In genomic region chr12:116450406-116450910, GRCh38 we compare ENCODE assay signal across 22 cellular contexts.
"Had no signal": no experiment of that assay in that cellular context is flagged by ENCODE, and none has a peak within 500 bp of the region (broad histone marks: within the 10 kb centered on the region; RNA-seq: fewer than 3 reads in every experiment).

No MANE protein-coding gene starts in this region.

- H3K36me3 ChIP-seq: gastrocnemius medialis, right lobe of liver, suprapubic skin, transverse colon, vagina had no signal

- H3K79me2 ChIP-seq: parathyroid adenoma had no signal

- H3K4me3 ChIP-seq: gastrocnemius medialis, lung, mucosa of descending colon, right lobe of liver, suprapubic skin, transverse colon, vagina had no signal

- H3K9me3 ChIP-seq: gastrocnemius medialis, mucosa of descending colon, right lobe of liver, suprapubic skin, transverse colon, vagina had no signal

- H3K27ac ChIP-seq: gastrocnemius medialis, parathyroid adenoma, right lobe of liver, suprapubic skin, transverse colon, vagina had no signal

- H3K4me1 ChIP-seq: gastrocnemius medialis, parathyroid adenoma, right lobe of liver had no signal

- ATAC-seq: effector memory CD8-positive, alpha-beta T cell; gastrocnemius medialis; left lobe of liver; mucosa of descending colon; natural killer cell treated with Interleukin-12 subunit alpha and Interleukin-12 subunit beta and Interleukin-15 and Interleukin-18, amount 100 ng/mL, for 72 hours; right lobe of liver; stimulated activated naive CD8-positive, alpha-beta T cell treated with anti-CD3 and anti-CD28 coated beads, Interleukin-15, amount 100 ng/mL, for 72 hours had no signal

- FAIRE-seq: endometrium, kidney, small intestine had no signal

- DNase-seq: cortex of kidney; effector memory CD8-positive, alpha-beta T cell; gastrocnemius medialis; head of caudate nucleus; mesenchymal stem cell; mucosa of descending colon; naive B cell; right lobe of liver; small intestine; stimulated activated CD4-positive, alpha-beta T cell treated with anti-CD3 and anti-CD28 coated beads, Interleukin-15, amount 100 ng/mL, for 24 hours; stimulated activated CD4-positive, alpha-beta T cell treated with anti-CD3 and anti-CD28 coated beads, Interleukin-2, amount 100 ng/mL, for 48 hours; stimulated activated naive CD4-positive, alpha-beta T cell; stimulated activated naive CD8-positive, alpha-beta T cell treated with anti-CD3 and anti-CD28 coated beads, Interleukin-15, amount 100 ng/mL, for 72 hours; transverse colon had no signal

- H2AFZ ChIP-seq: parathyroid adenoma had no signal

- H3K9ac ChIP-seq: parathyroid adenoma had no signal

- H3K27me3 ChIP-seq: right lobe of liver, suprapubic skin, transverse colon, vagina had no signal
